In genomic region chr5:27594141-27594540, GRCh38 we compare ENCODE assay signal across 16 cellular contexts.
"Had no signal": no experiment of that assay in that cellular context is flagged by ENCODE, and none has a peak within 500 bp of the region (broad histone marks: within the 10 kb centered on the region; RNA-seq: fewer than 3 reads in every experiment).

No MANE protein-coding gene starts in this region.

- ATAC-seq: activated CD8-positive, alpha-beta T cell treated with anti-CD3 and anti-CD28 coated beads, Interleukin-2, amount 10 ng/mL, durations not matched to agents 7 days and 5 days; left cardiac atrium; stimulated activated naive CD8-positive, alpha-beta T cell treated with anti-CD3 and anti-CD28 coated beads, Interleukin-15, amount 100 ng/mL, for 72 hours had no signal

- H3K9me3 ChIP-seq: colonic mucosa, ovary, upper lobe of left lung had no signal

- H3K36me3 ChIP-seq: colonic mucosa, ovary, upper lobe of left lung, WERI-Rb-1 had no signal

- H3K27me3 ChIP-seq: colonic mucosa, ovary, upper lobe of left lung had no signal

- H3K4me1 ChIP-seq: colonic mucosa, upper lobe of left lung had no signal

- DNase-seq: activated CD4-positive, alpha-beta T cell treated with anti-CD3 and anti-CD28 coated beads for 4 hours; activated CD8-positive, alpha-beta memory T cell treated with anti-CD3 and anti-CD28 coated beads, Interleukin-2, amount 50 U/mL, for 4 hours; activated CD8-positive, alpha-beta T cell treated with anti-CD3 and anti-CD28 coated beads, Interleukin-2, amount 10 ng/mL, durations not matched to agents 7 days and 5 days; activated effector memory CD4-positive, alpha-beta T cell treated with anti-CD3 and anti-CD28 coated beads, Interleukin-2, amount 50 U/mL, for 16 hours; activated T-cell treated with anti-CD3 and anti-CD28 coated beads, Interleukin-2, amount 50 U/mL, for 48 hours; amniotic stem cell; caudate nucleus; colonic mucosa; left cardiac atrium; midbrain; ovary; stimulated activated CD4-positive, alpha-beta T cell treated with anti-CD3 and anti-CD28 coated beads, Interleukin-1b, Interleukin-23, amount 100 ng/mL, for 48 hours; stimulated activated naive CD8-positive, alpha-beta T cell treated with anti-CD3 and anti-CD28 coated beads, Interleukin-15, amount 100 ng/mL, for 72 hours; upper lobe of left lung; WERI-Rb-1 had no signal

- H3K4me3 ChIP-seq: colonic mucosa, lung, ovary, upper lobe of left lung had no signal

- H3K27ac ChIP-seq: colonic mucosa, ovary, upper lobe of left lung, WERI-Rb-1 had no signal
